In genomic region chr22:38696606-38697005, GRCh38 we compare ENCODE assay signal across 8 cellular contexts. TPM values are rescaled to one million over a fixed set of nuclear protein-coding genes. Genes with fewer than 3 reads are reported as not detected.
A peak's percentile ranks its signal among the peaks of the same experiment; 100 is the strongest.
DNase-seq lines count a peak whose midpoint lies in the region; ATAC-seq and TF ChIP-seq lines count a peak whose summit lies in the region.

No MANE protein-coding gene starts in this region.

- no peak overlapping the region for H3K4me3 ChIP-seq in thyroid gland (replicated peaks in 1 of 3)

- peaks cover 47 to 48% of the 10 kb centered on the region in 2 donors for H3K4me1 ChIP-seq in thyroid gland

- peak; percentile 5 for DNase-seq in DMS53 treated with DMSO at 0.1 percent for 48 hours (lab: John Stamatoyannopoulos, UW; ENCODE audit: unreplicated experiment)
- DNase-seq in RKO (ENCODE audit: low spot score) = peak; percentile 96
- peak; percentile 83 for DNase-seq in MCF 10A (ENCODE audit: unreplicated experiment)
- DNase-seq in mesothelial cell of epicardium (ENCODE audit: low spot score in 2 of 2, unreplicated experiment in 2 of 2) = no peak
- DNase-seq in thyroid gland = no peak
- DNase-seq in HuH-7.5 (ENCODE audit: low spot score) = no peak
- DNase-seq in iPS-NIHi7 (ENCODE audit: extremely low spot score) = no peak

- peak overlapping the region; percentile 56 to 99 (median 98) for H3K27ac ChIP-seq in thyroid gland

- H3K4me3 Mint-ChIP-seq in MCF 10A (ENCODE audit: unreplicated experiment) (peak overlapping the region; percentile 79), mesothelial cell of epicardium (peak overlapping the region; percentile 98)

- POLR2A ChIA-PET in MCF 10A (lab: Yijun Ruan, JAX) = interaction anchor here (0.6 to 8.7 kb wide), 10 partner anchors 10 to 1155 kb away, joined by 3 to 223 read pairs (median 4); partner anchors contain the start of genes CBY1, FAM227A, GTPBP1 and SUN2

- H3K27me3 Mint-ChIP-seq in MCF 10A (ENCODE audit: insufficient read depth, unreplicated experiment) (no peaks in the 10 kb centered on the region), mesothelial cell of epicardium (ENCODE audit: low read depth) (no peaks in the 10 kb centered on the region)

- no peak for TF ChIP-seq POLR2A in thyroid gland (IDR thresholded peaks at IDR 0.05)

- BruUV-seq in MCF 10A (replicated peaks; lab: Mats Ljungman, UMichigan) = no TSS peak

- ATAC-seq in HG03521 (IDR thresholded peaks at IDR 0.05; ENCODE audit: unreplicated experiment) = no peak

- intact Hi-C loops in MCF 10A (cut with micrococcal nuclease) = no loop called here
- intact Hi-C loops in thyroid gland (cut with DNase I) = no loop called here

- peaks cover 33% of the 10 kb centered on the region for H3K4me1 Mint-ChIP-seq in MCF 10A (ENCODE audit: insufficient read depth, unreplicated experiment)
- peaks cover 50% of the 10 kb centered on the region for H3K4me1 Mint-ChIP-seq in mesothelial cell of epicardium

- H3K9me3 ChIP-seq in thyroid gland = no peaks in the 10 kb centered on the region

- TF ChIP-seq CTCF in MCF 10A (IDR thresholded peaks at IDR 0.05; ENCODE audit: unreplicated experiment) = no peak
- TF ChIP-seq CTCF in mesothelial cell of epicardium (IDR thresholded peaks at IDR 0.05; ENCODE audit: unreplicated experiment) = no peak
- no peak for TF ChIP-seq CTCF in thyroid gland (IDR thresholded peaks at IDR 0.05)

- no peaks in the 10 kb centered on the region for H3K36me3 ChIP-seq in thyroid gland

- H3K36me3 Mint-ChIP-seq in MCF 10A (ENCODE audit: insufficient read depth, unreplicated experiment) = peaks cover 39% of the 10 kb centered on the region
- H3K36me3 Mint-ChIP-seq in mesothelial cell of epicardium = peaks cover 14% of the 10 kb centered on the region

- H3K27ac Mint-ChIP-seq in MCF 10A (ENCODE audit: low read depth, unreplicated experiment) (peak overlapping the region; percentile 81), mesothelial cell of epicardium (peak overlapping the region; percentile 98)

- 67 to 71% methylated on average over 1 of the region's 1 CpG for whole genome bisulfite sequencing in thyroid gland, 2 donors

- CTCF ChIA-PET in MCF 10A (lab: Yijun Ruan, JAX) = interaction anchor here (4.9 kb wide), 1 partner anchor 14 kb away, joined by 40 read pairs; the partner anchor contains the start of gene TOMM22

- H3K9me3 Mint-ChIP-seq in MCF 10A (ENCODE audit: unreplicated experiment) (no peaks in the 10 kb centered on the region), mesothelial cell of epicardium (no peaks in the 10 kb centered on the region)

- no peaks in the 10 kb centered on the region for H3K27me3 ChIP-seq in thyroid gland

RNA-seq across cellular contexts. Expression of gene JOSD1, which starts 4.1 kb away (rescaled TPM):
- total RNA-seq in MCF 10A (2022) (84.9 and 86.9 TPM in 2 replicates), mesothelial cell of epicardium (58.4 to 59.6 TPM (median 59.6 TPM) in 3 replicates), thyroid gland (10 to 100 TPM; 46.7 to 76.6 (median 62.2) TPM)

RNA-seq across cellular contexts. Expression of gene GTPBP1, which starts 9.1 kb away (rescaled TPM):
- total RNA-seq in MCF 10A (2022) = 62.5 and 66.4 TPM in 2 replicates
- 71.6 to 74.3 TPM (median 73.1 TPM) in 3 replicates for total RNA-seq in mesothelial cell of epicardium
- total RNA-seq in thyroid gland = 100 to 1,000 TPM in 1 of 4 donors, 10 to 100 TPM in 3; 51.6 to 117 (median 69.6) TPM

RNA-seq across cellular contexts. Expression of gene TOMM22, which starts 14.8 kb away (rescaled TPM):
- total RNA-seq in MCF 10A (2022) (60.4 and 71.5 TPM in 2 replicates), mesothelial cell of epicardium (59.7 to 68.1 TPM (median 61.4 TPM) in 3 replicates), thyroid gland (10 to 100 TPM; 39.4 to 61.3 (median 45.8) TPM)

RNA-seq across cellular contexts. Expression of gene CBY1, which starts 40.2 kb away (rescaled TPM):
- total RNA-seq in MCF 10A (2022) (40.6 and 42.1 TPM in 2 replicates), mesothelial cell of epicardium (38.5 to 40.4 TPM (median 40.0 TPM) in 3 replicates), thyroid gland (10 to 100 TPM; 13.6 to 26.0 (median 23.0) TPM)

RNA-seq across cellular contexts. Expression of gene FAM227A, which starts 40.4 kb away (rescaled TPM):
- total RNA-seq in MCF 10A (2022) = 2.3 and 2.6 TPM in 2 replicates
- total RNA-seq in mesothelial cell of epicardium = 10.3 to 11.9 TPM (median 11.0 TPM) in 3 replicates
- 10 to 100 TPM in 3 of 4 donors, 1 to 10 TPM in 1; 8.4 to 12.6 (median 10.4) TPM for total RNA-seq in thyroid gland

Comparison
In these comparisons a context has a peak if more than half of its experiments do, and no peak if none do; other contexts are left out.
1. DNase-seq: peak in DMS53 treated with DMSO at 0.1 percent for 48 hours (single experiment), RKO (single experiment) and MCF 10A (single experiment); none in mesothelial cell of epicardium (0 of 2), thyroid gland (0 of 2), HuH-7.5 (single experiment) and iPS-NIHi7 (single experiment).